In the genomic region with DNA sequence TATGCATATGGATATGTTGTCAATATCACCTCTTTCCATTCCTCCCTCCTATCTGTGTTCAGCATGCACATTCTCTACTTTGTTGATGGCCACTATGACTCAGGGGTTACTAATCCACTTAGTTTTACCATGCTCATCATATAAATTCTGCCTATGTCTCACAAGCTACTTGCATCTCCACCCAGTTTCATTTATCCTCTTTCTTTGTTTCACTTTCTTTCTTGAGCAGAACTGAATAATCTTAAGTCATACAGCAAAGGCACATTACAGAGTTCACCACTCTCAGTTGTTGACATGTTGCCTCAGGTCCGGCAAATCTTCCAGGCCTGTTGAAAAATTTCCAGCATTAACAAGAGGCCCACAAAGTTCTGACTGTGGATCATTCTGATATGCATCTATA, we compare ENCODE assay signal across 8 cellular contexts.
DNase-seq lines count a peak whose midpoint lies in the region; ATAC-seq, FAIRE-seq and TF ChIP-seq lines count a peak whose summit lies in the region.

No MANE protein-coding gene starts in this region.

- peaks cover 5% of the 10 kb centered on the region for H3K27me3 Mint-ChIP-seq in activated T-cell treated with anti-CD3 and anti-CD28 coated beads, Interleukin-2, amount 50 U/mL, for 4 hours (ENCODE audit: low read depth)
- H3K27me3 Mint-ChIP-seq in naive thymus-derived CD4-positive, alpha-beta T cell: peaks cover 0 to 24% (median 0%) of the 10 kb centered on the region in 5 donors

- intact Hi-C loops in naive thymus-derived CD4-positive, alpha-beta T cell (cut with micrococcal nuclease): loop anchor here (1.0 to 5.0 kb wide), 9 partner anchors 8 to 692 kb away; partner anchors contain the start of genes GMPS (in 1 of the 2), SLC33A1 (in 1 of the 2) and SSR3 (in 1 of the 2)
- intact Hi-C loops in kidney (cut with DNase I): no loop called here

- H3K9me3 ChIP-seq in naive thymus-derived CD4-positive, alpha-beta T cell (ENCODE audit: control insufficient read depth in 2 of 3, low read length in 3 of 3): no peaks in the 10 kb centered on the region
- H3K9me3 ChIP-seq in kidney (ENCODE audit: control insufficient read depth in 1 of 2, low read length in 2 of 2): no peaks in the 10 kb centered on the region

- no peaks in the 10 kb centered on the region for H3K36me3 ChIP-seq in naive thymus-derived CD4-positive, alpha-beta T cell (ENCODE audit: control insufficient read depth in 2 of 3, insufficient read depth in 3 of 3, low read length in 3 of 3)
- no peaks in the 10 kb centered on the region for H3K36me3 ChIP-seq in kidney (ENCODE audit: control insufficient read depth in 1 of 2, insufficient read depth in 2 of 2, low read length in 2 of 2)

- ATAC-seq in activated T-cell treated with anti-CD3 and anti-CD28 coated beads, Interleukin-2, amount 50 U/mL, for 4 hours: peak; percentile 81 to 86
- peak; percentile 89 for ATAC-seq in HG02610 (IDR thresholded peaks at IDR 0.05; ENCODE audit: unreplicated experiment)
- ATAC-seq in naive thymus-derived CD4-positive, alpha-beta T cell: peak; percentile 80

- H3K27ac ChIP-seq in naive thymus-derived CD4-positive, alpha-beta T cell (ENCODE audit: low read depth, low read length): peak overlapping the region; percentile 63
- no peak overlapping the region for H3K27ac ChIP-seq in kidney (ENCODE audit: low read depth in 2 of 2, low read length in 2 of 2)

- CTCF ChIA-PET in naive thymus-derived CD4-positive, alpha-beta T cell (lab: Charles Lee): interaction anchor here (1.5 to 4.1 kb wide), 3 partner anchors 10 to 654 kb away, joined by 5 to 24 read pairs (median 21); no protein-coding TSS in a partner anchor

- H3K27ac Mint-ChIP-seq in naive thymus-derived CD4-positive, alpha-beta T cell: peak overlapping the region; percentile 76 to 95 (median 83)

- H3K4me1 Mint-ChIP-seq in activated T-cell treated with anti-CD3 and anti-CD28 coated beads, Interleukin-2, amount 50 U/mL, for 4 hours (ENCODE audit: low read depth): peaks cover 44% of the 10 kb centered on the region
- peaks cover 14 to 40% (median 35%) of the 10 kb centered on the region in 7 donors for H3K4me1 Mint-ChIP-seq in naive thymus-derived CD4-positive, alpha-beta T cell

- peaks cover 21 to 25% of the 10 kb centered on the region in 2 donors for H3K4me1 ChIP-seq in naive thymus-derived CD4-positive, alpha-beta T cell (ENCODE audit: control insufficient read depth in 2 of 2, insufficient read depth in 2 of 2, low read length in 2 of 2)
- H3K4me1 ChIP-seq in kidney (ENCODE audit: control insufficient read depth in 1 of 2, insufficient read depth in 1 of 2, low read depth in 1 of 2, low read length in 2 of 2): no peaks in the 10 kb centered on the region

- no peak for FAIRE-seq in kidney (lab: Jason Lieb, UNC)

- H3K4me3 ChIP-seq in naive thymus-derived CD4-positive, alpha-beta T cell (ENCODE audit: low read length): peak overlapping the region; percentile 47
- H3K4me3 ChIP-seq in kidney (ENCODE audit: low read length in 2 of 2): no peak overlapping the region

- H3K27me3 ChIP-seq in naive thymus-derived CD4-positive, alpha-beta T cell (ENCODE audit: control insufficient read depth in 2 of 2, insufficient read depth in 2 of 2, low read length in 2 of 2): no peaks in the 10 kb centered on the region

- H3K36me3 Mint-ChIP-seq in activated T-cell treated with anti-CD3 and anti-CD28 coated beads, Interleukin-2, amount 50 U/mL, for 4 hours (ENCODE audit: insufficient read depth): no peaks in the 10 kb centered on the region
- peaks cover 0 to 4% (median 0%) of the 10 kb centered on the region in 5 donors for H3K36me3 Mint-ChIP-seq in naive thymus-derived CD4-positive, alpha-beta T cell

- TF ChIP-seq CTCF in kidney (IDR thresholded peaks at IDR 0.05; ENCODE audit: borderline replicate concordance, extremely low read depth, insufficient read depth): no peak

- H3K9me3 Mint-ChIP-seq in activated T-cell treated with anti-CD3 and anti-CD28 coated beads, Interleukin-2, amount 50 U/mL, for 4 hours: no peaks in the 10 kb centered on the region
- H3K9me3 Mint-ChIP-seq in naive thymus-derived CD4-positive, alpha-beta T cell: no peaks in the 10 kb centered on the region

- H3K9ac ChIP-seq in kidney (ENCODE audit: low read length in 2 of 2): no peak overlapping the region

- no peak for DNase-seq in activated T-cell treated with anti-CD3 and anti-CD28 coated beads, Interleukin-2, amount 50 U/mL, for 4 hours
- DNase-seq in activated T-cell treated with anti-CD3 and anti-CD28 coated beads for 4 hours: no peak
- peak; percentile 77 to 95 for DNase-seq in NOMO-1 (lab: John Stamatoyannopoulos, UW; ENCODE audit: unreplicated experiment in 2 of 2)
- peak; percentile 41 for DNase-seq in central memory CD4-positive, alpha-beta T cell
- peak in 7 of 9 donors; percentile 18 to 51 (median 40) for DNase-seq in naive thymus-derived CD4-positive, alpha-beta T cell
- DNase-seq in kidney: no peak
- no peak for DNase-seq in NCI-H1930 (lab: John Stamatoyannopoulos, UW)

- POLR2A ChIA-PET in naive thymus-derived CD4-positive, alpha-beta T cell (lab: Charles Lee): interaction anchor here (0.6 to 2.6 kb wide), 14 partner anchors 9 to 691 kb away, joined by 3 to 12 read pairs (median 5); partner anchors contain the start of genes CCNL1 and SSR3

- H3K4me3 Mint-ChIP-seq in activated T-cell treated with anti-CD3 and anti-CD28 coated beads, Interleukin-2, amount 50 U/mL, for 4 hours: peak overlapping the region; percentile 79
- peak overlapping the region; percentile 52 to 85 (median 74) for H3K4me3 Mint-ChIP-seq in naive thymus-derived CD4-positive, alpha-beta T cell

Comparison
In these comparisons a context has a peak if more than half of its experiments do, and no peak if none do; other contexts are left out.
1. DNase-seq: peak in NOMO-1 (2 of 2), central memory CD4-positive, alpha-beta T cell (single experiment) and naive thymus-derived CD4-positive, alpha-beta T cell (7 of 9); none in activated T-cell treated with anti-CD3 and anti-CD28 coated beads, Interleukin-2, amount 50 U/mL, for 4 hours (single experiment), activated T-cell treated with anti-CD3 and anti-CD28 coated beads for 4 hours (single experiment), kidney (single experiment) and NCI-H1930 (0 of 2).
2. Peak in every context shown above with its lines, with median percentiles within 50 percentile points of each other: ATAC-seq.